ENCODE assay signal across 9 cellular contexts in the genomic region with DNA sequence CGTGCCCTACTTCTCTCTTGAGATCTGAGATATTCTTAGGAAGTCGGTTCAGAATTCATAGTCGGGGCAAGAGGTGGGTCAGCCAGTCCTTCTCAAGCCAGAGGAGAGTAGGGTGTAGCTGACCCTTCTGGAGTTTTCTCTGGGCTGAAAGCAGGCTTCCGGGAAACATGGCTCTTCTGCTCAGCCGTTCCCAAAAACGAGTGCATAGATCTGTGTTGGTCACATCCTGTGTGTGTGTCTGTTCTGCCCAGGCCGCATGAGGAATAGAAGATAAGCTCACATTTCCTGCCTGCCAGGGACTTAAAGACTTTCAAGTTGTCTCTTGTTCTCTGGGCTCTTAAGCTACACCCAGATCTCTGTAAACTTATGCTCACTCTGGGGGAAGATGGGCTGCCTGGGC.
DNase-seq lines count a peak whose midpoint lies in the region; ATAC-seq and TF ChIP-seq lines count a peak whose summit lies in the region.
"Had no signal": no experiment of that assay in that cellular context is flagged by ENCODE, and none has a peak within 500 bp of the region (broad histone marks: within the 10 kb centered on the region; RNA-seq: fewer than 3 reads in every experiment).

No MANE protein-coding gene starts in this region.

- H3K4ac ChIP-seq in neuronal stem cell (ENCODE audit: low read length), result no peak overlapping the region

- no peak overlapping the region for H4K91ac ChIP-seq in neuronal stem cell (ENCODE audit: low read depth, low read length, poor library complexity)

- ATAC-seq in RWPE2 (ENCODE audit: low read depth), result peak; percentile 75

- no peak overlapping the region for H2BK120ac ChIP-seq in neuronal stem cell (ENCODE audit: low read depth, low read length)

- H3K9me3 ChIP-seq in RWPE2 (ENCODE audit: severe bottlenecking) (no peaks in the 10 kb centered on the region), neuronal stem cell (replicated peaks in 1 of 2; ENCODE audit: control insufficient read depth in 2 of 2, insufficient read depth in 1 of 2, low read depth in 1 of 2, low read length in 2 of 2) (no peaks in the 10 kb centered on the region), colonic mucosa (no peaks in the 10 kb centered on the region)

- peak overlapping the region; percentile 92 for H3K27ac ChIP-seq in RWPE2 (ENCODE audit: poor library complexity, severe bottlenecking)
- no peak overlapping the region for H3K27ac ChIP-seq in neuronal stem cell (replicated peaks; ENCODE audit: low read length)
- no peak overlapping the region for H3K27ac ChIP-seq in colonic mucosa
- H3K27ac ChIP-seq: KMS-11 had no signal

- no CpG with 5 or more reads among the region's 7 CpGs for WGBS in neuronal stem cell (ENCODE audit: extremely low coverage in 2 of 2, insufficient read length in 2 of 2, insufficient replicate concordance in 1 of 2), 2 donors

- H3K4me3 ChIP-seq in GM12865 (ENCODE audit: low read depth, low read length) (no peak overlapping the region), RWPE2 (ENCODE audit: severe bottlenecking) (no peak overlapping the region), neuronal stem cell (ENCODE audit: low read length in 2 of 2) (no peak overlapping the region), colonic mucosa (no peak overlapping the region)

- H3K23ac ChIP-seq in neuronal stem cell (ENCODE audit: low read depth, low read length, poor library complexity), result no peak overlapping the region

- DNase-seq in GM12865 (ENCODE audit: low read depth) (peak; percentile 19), RWPE2 (ENCODE audit: low spot score) (no peak), chondrocyte (ENCODE audit: low spot score) (no peak), neuronal stem cell (ENCODE audit: low spot score) (no peak), NCI-H524 (lab: John Stamatoyannopoulos, UW) (no peak), colonic mucosa (no peak), glutamatergic neuron (no peak), middle frontal gyrus (ENCODE audit: extremely low spot score, low spot score) (no peak)

- H3K27ac Mint-ChIP-seq in chondrocyte (ENCODE audit: unreplicated experiment) (peak overlapping the region; percentile 49), glutamatergic neuron (ENCODE audit: unreplicated experiment) (no peak overlapping the region)

- H3K9me3 Mint-ChIP-seq in chondrocyte (ENCODE audit: low read depth) (no peaks in the 10 kb centered on the region), glutamatergic neuron (ENCODE audit: unreplicated experiment) (peaks cover 2% of the 10 kb centered on the region)

- H3K14ac ChIP-seq in neuronal stem cell (ENCODE audit: low read length), result no peak overlapping the region

- peak overlapping the region; percentile 10 for H2BK5ac ChIP-seq in neuronal stem cell (ENCODE audit: low read length)

- no peaks in the 10 kb centered on the region for H3K36me3 ChIP-seq in RWPE2 (ENCODE audit: low read depth)
- no peaks in the 10 kb centered on the region for H3K36me3 ChIP-seq in neuronal stem cell (replicated peaks in 1 of 2; ENCODE audit: control insufficient read depth in 2 of 2, insufficient read depth in 2 of 2, low read length in 2 of 2)
- no peaks in the 10 kb centered on the region for H3K36me3 ChIP-seq in colonic mucosa

- no peak overlapping the region for H2BK12ac ChIP-seq in neuronal stem cell (ENCODE audit: low read length)

- H3K18ac ChIP-seq in neuronal stem cell (ENCODE audit: low read length), result no peak overlapping the region

- H3K4me3 Mint-ChIP-seq in chondrocyte (ENCODE audit: unreplicated experiment), result no peak overlapping the region
- no peak overlapping the region for H3K4me3 Mint-ChIP-seq in glutamatergic neuron (ENCODE audit: unreplicated experiment)

- peaks cover 50% of the 10 kb centered on the region for H3K4me1 ChIP-seq in RWPE2 (ENCODE audit: insufficient read depth, poor library complexity, severe bottlenecking)
- H3K4me1 ChIP-seq in neuronal stem cell (ENCODE audit: control insufficient read depth in 2 of 2, insufficient read depth in 1 of 2, low read depth in 1 of 2, low read length in 2 of 2), result peaks cover 0 to 2% of the 10 kb centered on the region in 2 donors
- H3K4me1 ChIP-seq in colonic mucosa, result no peaks in the 10 kb centered on the region

- H3K79me1 ChIP-seq in neuronal stem cell (ENCODE audit: low read depth, low read length), result no peaks in the 10 kb centered on the region

- no peak for TF ChIP-seq CTCF in GM12865 (IDR thresholded peaks at IDR 0.05; ENCODE audit: insufficient read depth, low read depth, low read length, missing control alignments)
- no peak for TF ChIP-seq CTCF in RWPE2 (IDR thresholded peaks at IDR 0.05; ENCODE audit: poor library complexity, severe bottlenecking)
- no peak for TF ChIP-seq CTCF in chondrocyte (IDR thresholded peaks at IDR 0.05)
- no peak for TF ChIP-seq CTCF in colonic mucosa (IDR thresholded peaks at IDR 0.05)
- TF ChIP-seq CTCF in glutamatergic neuron (IDR thresholded peaks at IDR 0.05; ENCODE audit: partially characterized antibody, unreplicated experiment), result no peak

- H3K4me2 ChIP-seq in neuronal stem cell (ENCODE audit: insufficient read depth, low read length, poor library complexity, severe bottlenecking), result no peak overlapping the region
- H3K4me2 ChIP-seq: KMS-11 had no signal

- H3K9ac ChIP-seq in neuronal stem cell (ENCODE audit: low read depth, low read length, poor library complexity) (no peak overlapping the region), colonic mucosa (ENCODE audit: low read depth in 2 of 2, low read length in 2 of 2) (no peak overlapping the region)
- H3K9ac ChIP-seq: KMS-11 had no signal

- intact Hi-C loops in colonic mucosa (cut with DNase I), result no loop called here

- H2AK5ac ChIP-seq in neuronal stem cell (ENCODE audit: low read depth, low read length), result peak overlapping the region; percentile 42

- no peak overlapping the region for H2BK15ac ChIP-seq in neuronal stem cell (ENCODE audit: low read length)

- H3K36me3 Mint-ChIP-seq in chondrocyte (ENCODE audit: low read depth) (no peaks in the 10 kb centered on the region), glutamatergic neuron (ENCODE audit: unreplicated experiment) (peaks cover 6% of the 10 kb centered on the region)

- H3K4me1 Mint-ChIP-seq in chondrocyte (ENCODE audit: low read depth) (peaks cover 58% of the 10 kb centered on the region), glutamatergic neuron (ENCODE audit: low read depth, unreplicated experiment) (peaks cover 13% of the 10 kb centered on the region)

- no peak overlapping the region for H4K8ac ChIP-seq in neuronal stem cell (ENCODE audit: low read depth, low read length)

- H3K27me3 ChIP-seq in RWPE2 (ENCODE audit: insufficient read depth, poor library complexity, severe bottlenecking) (no peaks in the 10 kb centered on the region), neuronal stem cell (ENCODE audit: control insufficient read depth in 3 of 3, insufficient read depth in 3 of 3, low read depth in 1 of 3, low read length in 3 of 3) (peaks cover 0 to 26% (median 0%) of the 10 kb centered on the region in 3 experiments), colonic mucosa (no peaks in the 10 kb centered on the region)

- no peak overlapping the region for H2AFZ ChIP-seq in neuronal stem cell (ENCODE audit: low read length)

- H3K27me3 Mint-ChIP-seq in chondrocyte (ENCODE audit: low read depth), result no peaks in the 10 kb centered on the region
- no peaks in the 10 kb centered on the region for H3K27me3 Mint-ChIP-seq in glutamatergic neuron (ENCODE audit: unreplicated experiment)
